ENCODE assay signal across 28 cellular contexts in the genomic region with DNA sequence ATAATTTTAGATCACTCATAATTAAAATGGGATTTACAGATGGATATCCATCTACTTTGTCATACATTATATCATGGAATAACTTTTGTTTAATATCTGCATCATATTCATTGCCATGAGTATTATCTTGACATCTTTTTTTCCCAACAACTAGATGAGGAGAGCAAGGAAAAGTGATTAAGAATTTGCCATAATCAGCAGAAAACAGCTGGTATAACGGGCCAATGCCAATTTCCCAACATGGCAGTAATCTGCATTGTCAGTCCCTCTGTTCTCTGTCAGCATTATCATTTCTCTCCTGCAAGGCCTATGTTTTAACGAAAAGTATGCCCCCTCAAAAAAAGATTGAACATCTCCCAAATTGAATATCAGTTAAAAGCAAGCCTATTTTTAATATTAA.
"Had no signal": no experiment of that assay in that cellular context is flagged by ENCODE, and none has a peak within 500 bp of the region (broad histone marks: within the 10 kb centered on the region; RNA-seq: fewer than 3 reads in every experiment).

No MANE protein-coding gene starts in this region.

- DNase-seq: natural killer cell; occipital lobe; ovary; posterior cingulate gyrus; psoas muscle; right cardiac atrium; spleen; stimulated activated CD4-positive, alpha-beta T cell treated with anti-CD3 and anti-CD28 coated beads, Interleukin-12 subunit alpha, Interleukin-12 subunit beta, amount 100 ng/mL, for 4 hours; stimulated activated CD4-positive, alpha-beta T cell treated with anti-CD3 and anti-CD28 coated beads, Interleukin-1b, Interleukin-23, amount 100 ng/mL, for 48 hours; stimulated activated CD4-positive, alpha-beta T cell treated with anti-CD3 and anti-CD28 coated beads, Interleukin-4, amount 100 ng/mL, for 1 hour; stimulated activated CD4-positive, alpha-beta T cell treated with anti-CD3 and anti-CD28 coated beads, Interleukin-4, amount 100 ng/mL, for 4 hours; stimulated activated CD8-positive, alpha-beta memory T cell treated with anti-CD3 and anti-CD28 coated beads, Interleukin-4, amount 100 ng/mL, for 48 hours; stimulated activated naive CD4-positive, alpha-beta T cell; stimulated activated naive CD8-positive, alpha-beta T cell treated with anti-CD3 and anti-CD28 coated beads, Interleukin-15, amount 100 ng/mL, for 72 hours; stimulated activated naive CD8-positive, alpha-beta T cell treated with anti-CD3 and anti-CD28 coated beads, Interleukin-15, Interleukin-2, amounts not matched to agents 100 U/mL and 50 U/mL, for 24 hours; substantia nigra; testis; tibial artery; transverse colon; upper lobe of right lung; uterus had no signal

- H3K4me2 ChIP-seq: neural progenitor cell, smooth muscle cell had no signal

- H3K9me3 ChIP-seq: ovary, psoas muscle, spleen, suprapubic skin, testis, tibial artery, transverse colon, upper lobe of right lung, uterus had no signal

- H2AFZ ChIP-seq: neural progenitor cell, parathyroid adenoma had no signal

- H3K79me2 ChIP-seq: parathyroid adenoma had no signal

- H3K4me3 ChIP-seq: neural progenitor cell, ovary, psoas muscle, skin epidermis, smooth muscle cell, spleen, suprapubic skin, testis, tibial artery, transverse colon, upper lobe of right lung, uterus had no signal

- H3K36me3 ChIP-seq: neural progenitor cell, ovary, spleen, suprapubic skin, tibial artery, transverse colon, upper lobe of right lung, uterus had no signal

- ATAC-seq: natural killer cell; psoas muscle; right cardiac atrium; sciatic nerve; stimulated activated memory B cell treated with anti-CD40 and anti-IgM and Interleukin-4, amounts not matched to agents 10 μg/mL and 1 μg/mL and 100 μg/mL, for 72 hours; stimulated activated naive CD8-positive, alpha-beta T cell treated with anti-CD3 and anti-CD28 coated beads, Interleukin-15, amount 100 ng/mL, for 72 hours; stimulated activated naive CD8-positive, alpha-beta T cell treated with anti-CD3 and anti-CD28 coated beads, Interleukin-15, Interleukin-2, amounts not matched to agents 100 U/mL and 50 U/mL, for 24 hours; upper lobe of right lung had no signal

- H3K9ac ChIP-seq: neural progenitor cell, parathyroid adenoma had no signal

- H3K27ac ChIP-seq: neural progenitor cell, ovary, parathyroid adenoma, psoas muscle, skin epidermis, spleen, suprapubic skin, testis, tibial artery, transverse colon, upper lobe of right lung, uterus had no signal

- H3K27me3 ChIP-seq: neural progenitor cell, ovary, suprapubic skin, testis, tibial artery, transverse colon, upper lobe of right lung, uterus had no signal

- H3K4me1 ChIP-seq: neural progenitor cell, parathyroid adenoma, psoas muscle, spleen, suprapubic skin, testis, tibial artery, transverse colon, upper lobe of right lung, uterus had no signal
